Comparison of ENCODE assay signal across 11 cellular contexts in the genomic region with DNA sequence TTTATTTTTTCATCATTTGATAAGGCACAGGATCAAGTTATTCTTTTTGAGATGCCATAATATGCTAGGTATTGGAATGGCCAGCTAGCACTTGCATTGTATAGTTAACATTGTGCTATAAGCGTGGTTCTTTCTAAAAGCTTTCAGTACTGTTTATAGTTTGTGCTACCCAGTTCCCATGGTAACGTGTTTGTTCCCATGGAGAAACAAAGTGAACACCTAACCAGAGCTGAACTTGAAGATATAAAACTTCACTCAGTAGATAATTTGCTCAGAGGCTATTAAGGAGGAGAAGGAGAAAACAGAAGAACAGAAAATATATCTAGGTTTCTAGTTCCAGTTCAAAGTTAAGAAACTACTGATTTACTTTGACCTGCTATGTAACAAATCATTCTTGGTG. TPM values are rescaled to one million over a fixed set of nuclear protein-coding genes. Genes with fewer than 3 reads are reported as not detected.
A peak's percentile ranks its signal among the peaks of the same experiment; 100 is the strongest.
DNase-seq lines count a peak whose midpoint lies in the region; TF ChIP-seq lines count a peak whose summit lies in the region.
"Had no signal": no experiment of that assay in that cellular context is flagged by ENCODE, and none has a peak within 500 bp of the region (broad histone marks: within the 10 kb centered on the region; RNA-seq: fewer than 3 reads in every experiment).

No MANE protein-coding gene starts in this region.

- H3K27me3 Mint-ChIP-seq in IgD-negative memory B cell, result no peaks in the 10 kb centered on the region
- H3K27me3 Mint-ChIP-seq in activated T-cell treated with anti-CD3 and anti-CD28 coated beads, Interleukin-2, amount 50 U/mL, for 24 hours, result peaks cover 2% of the 10 kb centered on the region

- H3F3A ChIP-seq in GM23248 (ENCODE audit: insufficient read depth), result no peaks in the 10 kb centered on the region

- H3K36me3 ChIP-seq in GM23248 (ENCODE audit: low read depth) (no peaks in the 10 kb centered on the region), vagina (no peaks in the 10 kb centered on the region)

- H3K4me2 ChIP-seq in GM23248 (ENCODE audit: unreplicated experiment), result no peak overlapping the region

- no peak overlapping the region for H3K4me3 Mint-ChIP-seq in IgD-negative memory B cell
- no peak overlapping the region for H3K4me3 Mint-ChIP-seq in activated T-cell treated with anti-CD3 and anti-CD28 coated beads, Interleukin-2, amount 50 U/mL, for 24 hours

- H3K27ac ChIP-seq in GM23248 (no peak overlapping the region), vagina (no peak overlapping the region)

- peak; percentile 28 for DNase-seq in GM10266 (ENCODE audit: extremely low spot score)
- peak; percentile 31 for DNase-seq in GM23248
- DNase-seq in fibroblast of pulmonary artery (ENCODE audit: low read depth), result peak; percentile 81
- DNase-seq in effector CD8-positive, alpha-beta T cell (lab: John Stamatoyannopoulos, UW), result no peak
- no peak for DNase-seq in vagina (ENCODE audit: extremely low spot score in 2 of 2)
- no peak for DNase-seq in SW480 (ENCODE audit: low spot score)
- no peak for DNase-seq in activated T-cell treated with anti-CD3 and anti-CD28 coated beads, Interleukin-2, amount 50 U/mL, for 24 hours
- DNase-seq: GDM1; SIG-M5; stimulated activated CD4-positive, alpha-beta T cell treated with anti-CD3 and anti-CD28 coated beads, Interleukin-4, amount 100 ng/mL, for 4 hours had no signal

- intact Hi-C loops in vagina (cut with DNase I), result no loop called here

- peaks cover 14 to 29% (median 16%) of the 10 kb centered on the region in 3 donors for H3K4me1 Mint-ChIP-seq in IgD-negative memory B cell
- no peaks in the 10 kb centered on the region for H3K4me1 Mint-ChIP-seq in activated T-cell treated with anti-CD3 and anti-CD28 coated beads, Interleukin-2, amount 50 U/mL, for 24 hours (ENCODE audit: low read depth)

- in situ Hi-C loops in GM23248 (cut with MboI), result no loop called here

- no peaks in the 10 kb centered on the region for H4K20me1 ChIP-seq in GM23248 (ENCODE audit: insufficient read depth)

- H3K4me3 ChIP-seq in GM23248 (no peak overlapping the region), fibroblast of pulmonary artery (replicated peaks; ENCODE audit: low read depth, low read length) (no peak overlapping the region), vagina (no peak overlapping the region)

- no peak overlapping the region for H3K9ac ChIP-seq in GM23248

- H3K27ac Mint-ChIP-seq in IgD-negative memory B cell, result peak overlapping the region in 2 of 3 donors; percentile 10 to 60
- no peak overlapping the region for H3K27ac Mint-ChIP-seq in activated T-cell treated with anti-CD3 and anti-CD28 coated beads, Interleukin-2, amount 50 U/mL, for 24 hours

- H3K36me3 Mint-ChIP-seq in IgD-negative memory B cell, result no peaks in the 10 kb centered on the region
- H3K36me3 Mint-ChIP-seq in activated T-cell treated with anti-CD3 and anti-CD28 coated beads, Interleukin-2, amount 50 U/mL, for 24 hours (ENCODE audit: low read depth), result no peaks in the 10 kb centered on the region

- no peaks in the 10 kb centered on the region for H3K27me3 ChIP-seq in GM23248 (replicated peaks; ENCODE audit: insufficient read depth)
- H3K27me3 ChIP-seq in vagina, result no peaks in the 10 kb centered on the region

- H2AFZ ChIP-seq in GM23248, result no peak overlapping the region

- H3K79me2 ChIP-seq in GM23248 (ENCODE audit: insufficient read depth), result no peaks in the 10 kb centered on the region

- TF ChIP-seq CTCF in GM10266 (IDR thresholded peaks at IDR 0.05; ENCODE audit: control insufficient read depth, insufficient read depth, low read depth, missing control alignments), result no peak
- no peak for TF ChIP-seq CTCF in fibroblast of pulmonary artery (IDR thresholded peaks at IDR 0.05; ENCODE audit: low read length, missing control alignments)
- no peak for TF ChIP-seq CTCF in vagina (IDR thresholded peaks at IDR 0.05)

- H3K9me3 Mint-ChIP-seq in IgD-negative memory B cell, result no peaks in the 10 kb centered on the region
- no peaks in the 10 kb centered on the region for H3K9me3 Mint-ChIP-seq in activated T-cell treated with anti-CD3 and anti-CD28 coated beads, Interleukin-2, amount 50 U/mL, for 24 hours

- no peaks in the 10 kb centered on the region for H3K9me2 ChIP-seq in GM23248 (ENCODE audit: insufficient read depth)

- no peaks in the 10 kb centered on the region for H3K9me3 ChIP-seq in GM23248 (ENCODE audit: low read depth)
- no peaks in the 10 kb centered on the region for H3K9me3 ChIP-seq in vagina

- peaks cover 9% of the 10 kb centered on the region for H3K4me1 ChIP-seq in GM23248 (ENCODE audit: insufficient read depth)
- peaks cover 7% of the 10 kb centered on the region for H3K4me1 ChIP-seq in vagina

- TF ChIP-seq POLR2A in vagina (IDR thresholded peaks at IDR 0.05), result no peak

- WGBS in GM23248 (ENCODE audit: low coverage in 1 of 2, low lambda C conversion rate in 2 of 2, missing lambda C conversion rate in 2 of 2), 2 experiments, result 87 to 90% methylated on average over 2 of the region's 2 CpGs

RNA-seq across cellular contexts. Expression of a gene that starts 23.6 kb away (rescaled TPM):
- total RNA-seq in GM23248 (2014; rRNA removed; shearing (Covaris generic)), result 9.9 and 11.9 TPM in 2 replicates
- polyA plus RNA-seq in GM23248 (2016; fragmentation: Nextera tagmentation; extraction: Ambion mirVana) (3.3 and 3.4 TPM in 2 replicates), IgD-negative memory B cell (not detected)
- 62.6 TPM for total RNA-seq in vagina

Comparison
In these comparisons a context has a peak if more than half of its experiments do, and no peak if none do; other contexts are left out.
1. DNase-seq: peak in GM10266 (single experiment), GM23248 (single experiment) and fibroblast of pulmonary artery (single experiment); none in effector CD8-positive, alpha-beta T cell (single experiment), vagina (0 of 2), SW480 (single experiment) and activated T-cell treated with anti-CD3 and anti-CD28 coated beads, Interleukin-2, amount 50 U/mL, for 24 hours (single experiment).